In the genomic region with DNA sequence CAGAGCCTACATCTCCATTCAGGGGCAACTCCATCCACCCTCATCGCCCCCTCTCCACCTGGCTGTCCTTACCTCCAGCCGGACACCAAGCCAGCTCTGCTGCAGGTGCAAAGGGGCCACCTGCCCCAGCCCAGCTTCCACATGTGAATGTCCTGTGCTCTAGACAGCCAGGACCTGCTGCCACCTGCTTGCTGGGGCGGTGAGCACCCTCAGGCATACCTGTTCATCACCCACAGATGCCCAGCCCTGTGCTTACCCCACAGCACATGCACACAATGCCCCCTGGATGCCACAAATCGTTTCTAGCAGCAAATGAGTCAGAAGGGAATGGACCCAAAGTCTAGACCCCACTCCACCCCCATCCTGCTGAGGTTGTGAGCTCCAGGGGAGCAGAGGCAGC, we compare ENCODE assay signal across 33 cellular contexts. TPM values are rescaled to one million over a fixed set of nuclear protein-coding genes. Genes with fewer than 3 reads are reported as not detected.
DNase-seq lines count a peak whose midpoint lies in the region; ATAC-seq and TF ChIP-seq lines count a peak whose summit lies in the region.
"Had no signal": no experiment of that assay in that cellular context is flagged by ENCODE, and none has a peak within 500 bp of the region (broad histone marks: within the 10 kb centered on the region; RNA-seq: fewer than 3 reads in every experiment).

No MANE protein-coding gene starts in this region.

- peak overlapping the region; percentile 4; the same call in 1 of the 2 replicates for H3K4me3 ChIP-seq in BLaER1
- H3K4me3 ChIP-seq in coronary artery: no peak overlapping the region
- H3K4me3 ChIP-seq: cardiac muscle cell, gastrocnemius medialis, left lung, skin epidermis, tibial nerve had no signal

- TF ChIP-seq CTCF in coronary artery (IDR thresholded peaks at IDR 0.05): no peak

- DNase-seq in D341Med (ENCODE audit: low spot score): peak; percentile 8
- DNase-seq in coronary artery (ENCODE audit: low spot score): peak; percentile 62
- DNase-seq in sciatic nerve (ENCODE audit: low spot score): peak; percentile 33
- DNase-seq in occipital lobe (lab: John Stamatoyannopoulos, UW): no peak
- DNase-seq in HK-2 (ENCODE audit: unreplicated experiment): no peak
- DNase-seq: activated CD4-positive, alpha-beta T cell treated with anti-CD3 and anti-CD28 coated beads, Interleukin-2, amount 10 ng/mL, durations not matched to agents 7 days and 5 days; activated CD8-positive, alpha-beta memory T cell treated with anti-CD3 and anti-CD28 coated beads, Interleukin-2, amount 10 ng/mL, durations not matched to agents 7 days and 5 days; activated T-cell treated with anti-CD3 and anti-CD28 coated beads, Interleukin-2, amount 50 U/mL, for 72 hours; anterior cingulate cortex; C1 segment of cervical spinal cord; DMS79 treated with DMSO at 0.1 percent for 48 hours; gastrocnemius medialis; hippocampal formation; immature natural killer cell; KBM-7; naive B cell; NCI-H1436; NCI-H2107; NCI-H446; NCI-H82; nucleus accumbens; SK-N-SH; stimulated activated CD8-positive, alpha-beta memory T cell treated with anti-CD3 and anti-CD28 coated beads, Interleukin-4, amount 100 ng/mL, for 48 hours; stimulated activated naive CD8-positive, alpha-beta T cell treated with anti-CD3 and anti-CD28 coated beads, Interleukin-15, amount 100 ng/mL, for 72 hours; T-helper 17 cell had no signal

- H3K9me3 ChIP-seq in BLaER1: no peaks in the 10 kb centered on the region
- H3K9me3 ChIP-seq: Caco-2, gastrocnemius medialis, left lung, SK-N-SH, tibial nerve had no signal

- peaks cover 84% of the 10 kb centered on the region for H3K4me1 ChIP-seq in BLaER1

- peak overlapping the region; percentile 63 for H3K27ac ChIP-seq in BLaER1
- H3K27ac ChIP-seq in coronary artery: no peak overlapping the region
- H3K27ac ChIP-seq: cardiac muscle cell, gastrocnemius medialis, left lung, RWPE1, skin epidermis, tibial nerve had no signal

- H3K9ac ChIP-seq in BLaER1: no peak overlapping the region
- H3K9ac ChIP-seq: SK-N-SH had no signal

- H3K27me3 ChIP-seq in BLaER1: no peaks in the 10 kb centered on the region
- H3K27me3 ChIP-seq: cardiac muscle cell, tibial nerve had no signal

- intact Hi-C loops in sciatic nerve (cut with DNase I): no loop called here

- ATAC-seq in sciatic nerve (no peak), esophagus mucosa (no peak)
- ATAC-seq: activated CD8-positive, alpha-beta memory T cell treated with anti-CD3 and anti-CD28 coated beads, Interleukin-2, amount 10 ng/mL, durations not matched to agents 7 days and 5 days; activated T-cell treated with anti-CD3 and anti-CD28 coated beads, Interleukin-2, amount 50 U/mL, for 72 hours; gastrocnemius medialis; left lung; stimulated activated naive CD8-positive, alpha-beta T cell treated with anti-CD3 and anti-CD28 coated beads, Interleukin-15, amount 100 ng/mL, for 72 hours; T-helper 17 cell had no signal

- no peaks in the 10 kb centered on the region for H3K36me3 ChIP-seq in BLaER1
- H3K36me3 ChIP-seq: cardiac muscle cell, gastrocnemius medialis, left lung, tibial nerve had no signal

- H3K4me2 ChIP-seq in BLaER1: peak overlapping the region; percentile 97
- H3K4me2 ChIP-seq: SK-N-SH had no signal

- no peaks in the 10 kb centered on the region for H4K20me1 ChIP-seq in BLaER1

RNA-seq across cellular contexts. Expression of a gene that starts 13.3 kb away (rescaled TPM):
- total RNA-seq in sciatic nerve (0.89 TPM), occipital lobe (3.0 TPM), esophagus mucosa (1.1 TPM)
- total RNA-seq: gastrocnemius medialis, T-helper 17 cell had no signal

Comparison
In these comparisons a context has a peak if more than half of its experiments do, and no peak if none do; other contexts are left out.
1. DNase-seq: peak in D341Med (single experiment), coronary artery (single experiment) and sciatic nerve (single experiment); none in occipital lobe (single experiment) and HK-2 (single experiment).